9 cellular contexts compared by ENCODE assay signal in the genomic region with DNA sequence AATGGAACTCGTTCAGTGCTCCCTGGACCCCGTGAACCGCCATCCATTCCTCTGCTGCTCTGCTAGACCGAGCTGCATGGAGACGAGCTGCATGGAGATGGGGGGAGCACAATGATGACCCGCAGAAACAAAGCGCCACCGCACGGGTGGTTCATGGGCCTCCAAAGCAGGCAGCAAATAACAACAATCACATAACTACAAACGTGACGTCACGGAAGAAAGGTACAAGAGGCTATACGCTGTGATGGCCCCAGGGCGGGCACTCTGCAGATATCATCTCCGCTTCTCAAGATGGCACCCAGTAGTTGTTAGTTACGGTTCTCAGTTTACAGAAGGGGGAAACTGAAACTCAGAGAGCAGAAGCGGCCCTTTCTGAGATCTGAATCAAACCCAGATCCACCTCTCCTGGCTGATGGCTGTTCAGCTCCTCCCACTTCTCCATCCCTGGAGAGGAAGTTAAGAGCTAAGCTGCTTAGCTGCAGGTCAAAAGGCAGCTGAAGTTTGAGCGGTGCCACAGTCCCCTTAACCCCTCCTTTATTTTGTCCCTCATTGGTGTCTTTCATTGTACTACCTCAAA. TPM values are rescaled to one million over a fixed set of nuclear protein-coding genes. Genes with fewer than 3 reads are reported as not detected.
DNase-seq lines count a peak whose midpoint lies in the region; ATAC-seq, FAIRE-seq and TF ChIP-seq lines count a peak whose summit lies in the region.
"Had no signal": no experiment of that assay in that cellular context is flagged by ENCODE, and none has a peak within 500 bp of the region (broad histone marks: within the 10 kb centered on the region; RNA-seq: fewer than 3 reads in every experiment).

No MANE protein-coding gene starts in this region.

- H3K4me2 ChIP-seq in H1 (ENCODE audit: insufficient read depth in 1 of 2, low read depth in 2 of 2, low read length in 2 of 2) = peak overlapping the region; percentile 72 to 95; a peak in 3 of 4 replicates

- no peak for TF ChIP-seq EP300 in H1 (IDR thresholded peaks at IDR 0.05; ENCODE audit: borderline replicate concordance in 1 of 2, low read depth in 2 of 2, low read length in 2 of 2)

- H3K18ac ChIP-seq in H1 (ENCODE audit: extremely low read depth, low read length) = no peak overlapping the region

- 92% methylated on average over 18 of the region's 18 CpGs; no CpG with 5 or more reads in 1 of the 2 experiments for WGBS in H1 (ENCODE audit: extremely low coverage in 1 of 2, insufficient coverage in 1 of 2, insufficient read length in 1 of 2, insufficient replicate concordance in 2 of 2, low coverage in 1 of 2, low lambda C conversion rate in 2 of 2, missing lambda C conversion rate in 1 of 2), 2 experiments
- 73 to 82% (median 78%) methylated on average over 18 of the region's 18 CpGs for WGBS in heart left ventricle, 4 donors

- no peak for FAIRE-seq in H1 (lab: Jason Lieb, UNC)
- FAIRE-seq: colon had no signal

- TF ChIP-seq CTCF in H1 (IDR thresholded peaks at IDR 0.05; ENCODE audit: control extremely low read depth in 1 of 3, insufficient read depth in 1 of 3, low read depth in 1 of 3, low read length in 3 of 3) (no peak), heart left ventricle (IDR thresholded peaks at IDR 0.05) (no peak)

- no peak overlapping the region for H3K27ac ChIP-seq in H1 (ENCODE audit: low read depth, low read length)
- H3K27ac ChIP-seq in heart left ventricle = peak overlapping the region in 1 of 12 donors; percentile 93

- peak; percentile 30 for ATAC-seq in HG02973 (IDR thresholded peaks at IDR 0.05; ENCODE audit: unreplicated experiment)
- ATAC-seq in heart left ventricle = no peak

- H2BK12ac ChIP-seq in H1 (ENCODE audit: low read depth, low read length) = no peak overlapping the region

- H3K27me3 ChIP-seq in H1 (replicated peaks in 1 of 4; ENCODE audit: control insufficient read depth in 3 of 4, extremely low read depth in 1 of 4, insufficient read depth in 3 of 4, low read length in 3 of 4) (no peaks in the 10 kb centered on the region), heart left ventricle (no peaks in the 10 kb centered on the region)

- H3K14ac ChIP-seq in H1 (ENCODE audit: insufficient read length) = no peak overlapping the region

- H3K4me3 ChIP-seq in H1 (ENCODE audit: extremely low read depth in 1 of 4, insufficient read depth in 2 of 4, low read depth in 3 of 4, low read length in 4 of 4) (peak overlapping the region in 1 of 4 experiments; percentile 97; a peak in 4 of 8 replicates), heart left ventricle (peak overlapping the region in 4 of 12 donors; percentile 96 to 100 (median 98))

- H3K23ac ChIP-seq in H1 (ENCODE audit: insufficient read length) = no peak overlapping the region

- no peak overlapping the region; the same call in 1 of the 2 replicates for H2BK20ac ChIP-seq in H1 (ENCODE audit: low read length)

- peak overlapping the region; percentile 15; the same call in 1 of the 2 replicates for H4K8ac ChIP-seq in H1 (ENCODE audit: extremely low read depth, insufficient read depth, low read length)

- H3K9ac ChIP-seq in H1 (replicated peaks in 1 of 4; ENCODE audit: extremely low read depth in 1 of 4, low read depth in 3 of 4, low read length in 3 of 4) = no peak overlapping the region

- no peak overlapping the region for H2AK5ac ChIP-seq in H1 (ENCODE audit: low read depth, low read length)

- peak; percentile 64 for DNase-seq in stimulated activated CD4-positive, alpha-beta T cell treated with anti-CD3 and anti-CD28 coated beads, Interleukin-15, amount 100 ng/mL, for 24 hours
- DNase-seq in stimulated activated CD4-positive, alpha-beta T cell treated with anti-CD3 and anti-CD28 coated beads, Interleukin-4, amount 100 ng/mL, for 4 hours = no peak
- DNase-seq in SIG-M5 (lab: John Stamatoyannopoulos, UW) (peak; percentile 63), H1 (ENCODE audit: low read depth in 1 of 2, low spot score in 2 of 2) (peak in 1 of 2 experiments; percentile 30), NCI-H2029 treated with DMSO at 0.1 percent for 48 hours (lab: John Stamatoyannopoulos, UW) (no peak), heart left ventricle (no peak)
- DNase-seq in stimulated activated CD4-positive, alpha-beta T cell treated with anti-CD3 and anti-CD28 coated beads, TNF-alpha, amount 100 ng/mL, for 48 hours (ENCODE audit: low read depth in 3 of 3) = peak in 2 of 3 donors; percentile 20 to 32

- CTCF ChIA-PET in H1 (lab: Charles Lee; ENCODE audit: partially characterized antibody) = interaction anchor here (1.0 to 2.4 kb wide), 2 partner anchors 10 to 109 kb away, joined by 3 to 9 read pairs; no protein-coding TSS in a partner anchor

- intact Hi-C loops in heart left ventricle (cut with DNase I) = loop anchor here in 4 of 10 donors (5.0 to 10.0 kb wide), 4 partner anchors 113 to 376 kb away; a partner anchor contains a TSS

- H2BK120ac ChIP-seq in H1 (replicated peaks; ENCODE audit: low read depth, low read length) = no peak overlapping the region

- peaks cover 16 to 30% (median 22%) of the 10 kb centered on the region in 4 experiments for H3K36me3 ChIP-seq in H1 (ENCODE audit: control insufficient read depth in 2 of 4, insufficient read depth in 4 of 4, low read length in 3 of 4)
- peaks cover under 1 to 38% (median 30%) of the 10 kb centered on the region in 9 donors for H3K36me3 ChIP-seq in heart left ventricle

- H4K5ac ChIP-seq in H1 (ENCODE audit: insufficient read length, low read depth, low read length) = no peak overlapping the region

- peaks cover 21 to 30% of the 10 kb centered on the region in 2 experiments for H3K79me2 ChIP-seq in H1 (ENCODE audit: control insufficient read depth in 1 of 2, insufficient read depth in 2 of 2, low read length in 2 of 2)

- peaks cover 3 to 11% (median 6%) of the 10 kb centered on the region in 4 experiments; a peak in 5 of 7 replicates for H3K4me1 ChIP-seq in H1 (replicated peaks in 1 of 4; ENCODE audit: control insufficient read depth in 3 of 4, insufficient read depth in 4 of 4, low read length in 3 of 4)
- H3K4me1 ChIP-seq in heart left ventricle = peaks cover 0 to 27% (median 18%) of the 10 kb centered on the region in 12 donors

- H3K23me2 ChIP-seq in H1 (ENCODE audit: low read depth, low read length) = no peaks in the 10 kb centered on the region

- TF ChIP-seq POLR2A in H1 (IDR thresholded peaks at IDR 0.05; ENCODE audit: control extremely low read depth in 1 of 2, low read depth in 2 of 2, low read length in 2 of 2) (no peak), heart left ventricle (IDR thresholded peaks at IDR 0.05) (no peak)

- no peak overlapping the region for H2AFZ ChIP-seq in H1 (ENCODE audit: low read length)

- no peak overlapping the region for H3K56ac ChIP-seq in H1 (replicated peaks; ENCODE audit: insufficient read length, low read depth, low read length)

- no peaks in the 10 kb centered on the region for H3K9me3 ChIP-seq in H1 (ENCODE audit: insufficient read depth in 2 of 2, low read depth in 1 of 2, low read length in 1 of 2)
- no peaks in the 10 kb centered on the region for H3K9me3 ChIP-seq in heart left ventricle

- H4K20me1 ChIP-seq in H1 (replicated peaks in 1 of 2; ENCODE audit: control insufficient read depth in 1 of 2, insufficient read depth in 2 of 2, low read length in 2 of 2) = peaks cover 6 to 19% of the 10 kb centered on the region in 2 experiments

- H2BK15ac ChIP-seq in H1 (ENCODE audit: low read length) = no peak overlapping the region

- no peak overlapping the region for H4K91ac ChIP-seq in H1 (replicated peaks; ENCODE audit: insufficient read length, low read length)

- no peak overlapping the region for H3K4ac ChIP-seq in H1 (replicated peaks; ENCODE audit: insufficient read length, low read depth, low read length)

- TF ChIP-seq RAD21 in H1 (IDR thresholded peaks at IDR 0.05 in 1 of 2, conservative IDR thresholded peaks at IDR 0.05 in 1 of 2; ENCODE audit: low read depth in 2 of 2, low read length in 2 of 2) = no peak

- POLR2A ChIA-PET in H1 (lab: Charles Lee; ENCODE audit: partially characterized antibody) = interaction anchor here (0.6 to 2.4 kb wide), 8 partner anchors 10 to 295 kb away, joined by 3 to 20 read pairs (median 3); a partner anchor contains a TSS

- peaks cover 16% of the 10 kb centered on the region for H3K79me1 ChIP-seq in H1 (ENCODE audit: low read depth, low read length)

- H2BK5ac ChIP-seq in H1 (ENCODE audit: low read depth, low read length) = no peak overlapping the region

RNA-seq across cellular contexts. Expression of a gene that starts 1.7 kb away (rescaled TPM):
- total RNA-seq in H1 (2021; fragmentation: NEBNext Ultra II Directional; extraction: Animal tissue kit (Norgen Biotek cat#: 25700)) = 64.2 and 75.7 TPM in 2 replicates
- 33.0 and 70.7 TPM in 2 replicates for polyA plus RNA-seq in H1 (2011; rRNA removed)
- 36.9 TPM for polyA plus RNA-seq in H1 (2011; cell fraction: cytosol; rRNA removed)
- polyA plus RNA-seq in H1 (2011; cell fraction: nucleus; rRNA removed) = 284 TPM
- 47.8 to 73.6 TPM (median 62.5 TPM) in 4 replicates for polyA plus RNA-seq in H1 (2012, experiment 1 of 2)
- polyA plus RNA-seq in H1 (2012, experiment 2 of 2) = 64.3 TPM
- 75.7 TPM for polyA plus RNA-seq in H1 (2013, experiment 1 of 2)
- 65.6 TPM for polyA plus RNA-seq in H1 (2013, experiment 2 of 2)
- polyA minus RNA-seq in H1 (2011; rRNA and poly(A)+ RNA removed) = 68.4 and 83.9 TPM in 2 replicates
- polyA minus RNA-seq in H1 (2011; cell fraction: cytosol; rRNA and poly(A)+ RNA removed) = 49.1 TPM
- 93.9 TPM for polyA minus RNA-seq in H1 (2011; cell fraction: nucleus; rRNA and poly(A)+ RNA removed)
- 10 to 100 TPM; 15.7 to 65.8 (median 23.1) TPM for total RNA-seq in heart left ventricle
- 10 to 100 TPM; 16.1 to 22.0 TPM for polyA plus RNA-seq in heart left ventricle

RNA-seq across cellular contexts. Expression of a gene that starts 6.9 kb away (rescaled TPM):
- 46.2 and 50.9 TPM in 2 replicates for total RNA-seq in H1 (2021; fragmentation: NEBNext Ultra II Directional; extraction: Animal tissue kit (Norgen Biotek cat#: 25700))
- polyA plus RNA-seq in H1 (2011; rRNA removed) = 11.0 and 13.0 TPM in 2 replicates
- 17.1 TPM for polyA plus RNA-seq in H1 (2011; cell fraction: cytosol; rRNA removed)
- 12.2 TPM for polyA plus RNA-seq in H1 (2011; cell fraction: nucleus; rRNA removed)
- polyA plus RNA-seq in H1 (2012, experiment 1 of 2) = 14.2 to 31.6 TPM (median 16.6 TPM) in 4 replicates
- polyA plus RNA-seq in H1 (2012, experiment 2 of 2) = 10.5 TPM
- polyA plus RNA-seq in H1 (2013, experiment 1 of 2) = 44.3 TPM
- polyA plus RNA-seq in H1 (2013, experiment 2 of 2) = 38.9 TPM
- polyA minus RNA-seq in H1 (2011; rRNA and poly(A)+ RNA removed) = 28.9 and 34.1 TPM in 2 replicates
- 14.8 TPM for polyA minus RNA-seq in H1 (2011; cell fraction: cytosol; rRNA and poly(A)+ RNA removed)
- polyA minus RNA-seq in H1 (2011; cell fraction: nucleus; rRNA and poly(A)+ RNA removed) = 28.8 TPM
- 1 to 10 TPM; 1.5 to 6.8 (median 3.4) TPM for total RNA-seq in heart left ventricle
- polyA plus RNA-seq in heart left ventricle = 1 to 10 TPM; 3.4 to 3.7 TPM

RNA-seq across cellular contexts. Expression of a gene that starts 18.3 kb away (rescaled TPM):
- 18.1 and 20.2 TPM in 2 replicates for total RNA-seq in H1 (2021; fragmentation: NEBNext Ultra II Directional; extraction: Animal tissue kit (Norgen Biotek cat#: 25700))
- polyA plus RNA-seq in H1 (2011; rRNA removed) = 5.7 and 8.9 TPM in 2 replicates
- polyA plus RNA-seq in H1 (2011; cell fraction: cytosol; rRNA removed) = 6.2 TPM
- polyA plus RNA-seq in H1 (2011; cell fraction: nucleus; rRNA removed) = 28.2 TPM
- polyA plus RNA-seq in H1 (2012, experiment 1 of 2) = 9.9 to 15.8 TPM (median 14.2 TPM) in 4 replicates
- polyA plus RNA-seq in H1 (2012, experiment 2 of 2) = 16.1 TPM
- polyA plus RNA-seq in H1 (2013, experiment 1 of 2) = 10.4 TPM
- polyA plus RNA-seq in H1 (2013, experiment 2 of 2) = 10.5 TPM
- 5.8 and 7.1 TPM in 2 replicates for polyA minus RNA-seq in H1 (2011; rRNA and poly(A)+ RNA removed)
- polyA minus RNA-seq in H1 (2011; cell fraction: cytosol; rRNA and poly(A)+ RNA removed) = 7.9 TPM
- polyA minus RNA-seq in H1 (2011; cell fraction: nucleus; rRNA and poly(A)+ RNA removed) = 8.6 TPM
- total RNA-seq in heart left ventricle = 10 to 100 TPM in 2 of 9 donors, 1 to 10 TPM in 7; 1.1 to 21.7 (median 2.5) TPM
- polyA plus RNA-seq in heart left ventricle = 1 to 10 TPM; 2.1 TPM

RNA-seq across cellular contexts. Expression of a gene that starts 33.7 kb away (rescaled TPM):
- total RNA-seq in H1 (2021; fragmentation: NEBNext Ultra II Directional; extraction: Animal tissue kit (Norgen Biotek cat#: 25700)) = 47.1 and 47.6 TPM in 2 replicates
- polyA plus RNA-seq in H1 (2011; rRNA removed) (70.2 and 121 TPM in 2 replicates), heart left ventricle (1 to 10 TPM in 1 of 2 donors, under 1 TPM in 1; 0.46 to 1.6 TPM)
- polyA plus RNA-seq in H1 (2011; cell fraction: cytosol; rRNA removed) = 54.8 TPM
- 298 TPM for polyA plus RNA-seq in H1 (2011; cell fraction: nucleus; rRNA removed)
- 43.0 to 66.6 TPM (median 64.7 TPM) in 4 replicates for polyA plus RNA-seq in H1 (2012, experiment 1 of 2)
- 51.1 TPM for polyA plus RNA-seq in H1 (2012, experiment 2 of 2)
- polyA plus RNA-seq in H1 (2013, experiment 1 of 2) = 89.2 TPM
- polyA plus RNA-seq in H1 (2013, experiment 2 of 2) = 78.1 TPM
- 14.0 and 21.6 TPM in 2 replicates for polyA minus RNA-seq in H1 (2011; rRNA and poly(A)+ RNA removed)
- polyA minus RNA-seq in H1 (2011; cell fraction: cytosol; rRNA and poly(A)+ RNA removed) = 21.4 TPM
- 38.2 TPM for polyA minus RNA-seq in H1 (2011; cell fraction: nucleus; rRNA and poly(A)+ RNA removed)
- 1 to 10 TPM in 2 of 9 donors, under 1 TPM in 6, not detected in 1; 0.24 to 6.1 (median 0.74) TPM for total RNA-seq in heart left ventricle

RNA-seq across cellular contexts. Expression of a gene that starts 43.3 kb away (rescaled TPM):
- total RNA-seq in H1 (2021; fragmentation: NEBNext Ultra II Directional; extraction: Animal tissue kit (Norgen Biotek cat#: 25700)) = 3.3 and 3.4 TPM in 2 replicates
- polyA plus RNA-seq in H1 (2011; rRNA removed) (3.8 and 8.3 TPM in 2 replicates), heart left ventricle (under 1 TPM in 1 of 2 donors, not detected in 1; 0.53 TPM)
- polyA plus RNA-seq in H1 (2011; cell fraction: cytosol; rRNA removed) = 6.5 TPM
- polyA plus RNA-seq in H1 (2011; cell fraction: nucleus; rRNA removed) = 12.1 TPM
- polyA plus RNA-seq in H1 (2012, experiment 1 of 2) = 3.9 to 6.8 TPM (median 4.8 TPM) in 4 replicates
- polyA plus RNA-seq in H1 (2012, experiment 2 of 2) = 2.2 TPM
- polyA plus RNA-seq in H1 (2013, experiment 1 of 2) = 3.7 TPM
- polyA plus RNA-seq in H1 (2013, experiment 2 of 2) = 4.1 TPM
- 1.7 and 1.8 TPM in 2 replicates for polyA minus RNA-seq in H1 (2011; rRNA and poly(A)+ RNA removed)
- polyA minus RNA-seq in H1 (2011; cell fraction: cytosol; rRNA and poly(A)+ RNA removed) = 2.9 TPM
- polyA minus RNA-seq in H1 (2011; cell fraction: nucleus; rRNA and poly(A)+ RNA removed) = 2.6 TPM
- total RNA-seq in heart left ventricle = under 1 TPM in 2 of 9 donors, not detected in 7; 0.43 to 0.69 TPM

Comparison
In these comparisons a context has a peak if more than half of its experiments do, and no peak if none do; other contexts are left out.
1. DNase-seq: peak in stimulated activated CD4-positive, alpha-beta T cell treated with anti-CD3 and anti-CD28 coated beads, Interleukin-15, amount 100 ng/mL, for 24 hours (single experiment), SIG-M5 (single experiment) and stimulated activated CD4-positive, alpha-beta T cell treated with anti-CD3 and anti-CD28 coated beads, TNF-alpha, amount 100 ng/mL, for 48 hours (2 of 3); none in stimulated activated CD4-positive, alpha-beta T cell treated with anti-CD3 and anti-CD28 coated beads, Interleukin-4, amount 100 ng/mL, for 4 hours (0 of 2), NCI-H2029 treated with DMSO at 0.1 percent for 48 hours (single experiment) and heart left ventricle (0 of 5).